8 cellular contexts compared by ENCODE assay signal in the genomic region with DNA sequence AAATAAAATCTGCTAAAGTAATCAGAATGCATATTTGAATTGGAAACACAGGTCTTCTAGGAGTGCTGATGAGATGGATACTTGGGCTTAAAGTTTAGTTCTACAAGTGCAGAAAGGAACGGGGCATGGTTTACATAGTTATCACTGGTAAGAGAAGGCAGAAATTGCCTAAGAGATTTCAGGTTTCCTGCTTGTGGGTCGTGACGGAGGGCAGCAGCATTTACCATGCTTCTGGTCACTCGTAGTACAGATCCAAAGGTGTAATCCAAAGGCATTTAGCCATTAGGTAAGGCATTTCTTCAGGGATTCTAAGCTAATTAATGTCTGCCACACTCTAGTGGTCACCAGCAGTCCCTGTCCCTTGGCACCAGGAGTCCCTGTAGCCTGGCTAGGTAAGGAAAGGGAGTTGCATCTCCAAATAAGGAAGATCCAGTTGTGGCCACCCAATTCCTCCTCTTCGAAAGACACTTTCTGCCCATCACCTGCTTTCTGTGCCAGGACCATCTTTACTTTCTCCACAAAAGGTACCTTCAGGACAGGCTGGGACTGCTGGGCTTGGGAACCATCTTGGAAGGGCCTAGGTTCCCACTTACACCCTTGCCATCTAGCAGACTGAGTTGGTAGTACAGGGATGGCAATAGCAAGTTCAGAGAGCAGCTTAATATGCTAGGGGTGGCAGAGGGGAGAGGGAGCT. TPM values are rescaled to one million over a fixed set of nuclear protein-coding genes. Genes with fewer than 3 reads are reported as not detected.
DNase-seq lines count a peak whose midpoint lies in the region; ATAC-seq, FAIRE-seq and TF ChIP-seq lines count a peak whose summit lies in the region.

No MANE protein-coding gene starts in this region.

- peak overlapping the region; percentile 92 for H3K27ac ChIP-seq in DOHH2 (ENCODE audit: low read depth, low read length)
- peak overlapping the region in 1 of 4 donors; percentile 96 for H3K27ac ChIP-seq in pancreas

- H4K20me1 ChIP-seq in DOHH2 (ENCODE audit: control insufficient read depth, insufficient read depth, low read depth, low read length): no peaks in the 10 kb centered on the region

- H3K79me2 ChIP-seq in DOHH2 (ENCODE audit: control insufficient read depth, low read length): peaks cover 28% of the 10 kb centered on the region

- H3K9me3 Mint-ChIP-seq in effector memory CD8-positive, alpha-beta T cell: no peaks in the 10 kb centered on the region

- intact Hi-C loops in pancreas (cut with DNase I): no loop called here

- no peak for ATAC-seq in effector memory CD8-positive, alpha-beta T cell (replicated peaks)
- ATAC-seq in pancreas (no peak), GM19467 (IDR thresholded peaks at IDR 0.05; ENCODE audit: unreplicated experiment) (no peak), HG03025 (IDR thresholded peaks at IDR 0.05; ENCODE audit: low FRiP score, unreplicated experiment) (no peak)

- DNase-seq in NT2/D1 (ENCODE audit: low read depth, low spot score): no peak
- no peak for DNase-seq in effector memory CD8-positive, alpha-beta T cell
- no peak for DNase-seq in pancreas
- no peak for DNase-seq in OCI-M2 (lab: John Stamatoyannopoulos, UW; ENCODE audit: unreplicated experiment)
- DNase-seq in AG08395 (ENCODE audit: low spot score): no peak

- H3K27me3 Mint-ChIP-seq in effector memory CD8-positive, alpha-beta T cell: no peaks in the 10 kb centered on the region

- peaks cover 11 to 15% of the 10 kb centered on the region in 2 donors for H3K4me1 Mint-ChIP-seq in effector memory CD8-positive, alpha-beta T cell (ENCODE audit: low read depth in 2 of 2)

- 54 to 64% methylated on average over 5 of the region's 5 CpGs for WGBS in pancreas, 2 donors

- H3K27me3 ChIP-seq in DOHH2 (ENCODE audit: control insufficient read depth, low read length): no peaks in the 10 kb centered on the region
- no peaks in the 10 kb centered on the region for H3K27me3 ChIP-seq in NT2/D1 (ENCODE audit: insufficient read depth, insufficient read length)
- no peaks in the 10 kb centered on the region for H3K27me3 ChIP-seq in pancreas

- H3K4me3 ChIP-seq in DOHH2 (ENCODE audit: low read length) (peak overlapping the region; percentile 90), NT2/D1 (ENCODE audit: insufficient read length, low read depth) (peak overlapping the region; percentile 3), pancreas (peak overlapping the region in 3 of 4 donors; percentile 94 to 99 (median 96))

- peak overlapping the region; percentile 93 to 97 for H3K27ac Mint-ChIP-seq in effector memory CD8-positive, alpha-beta T cell

- H3K36me3 ChIP-seq in DOHH2 (ENCODE audit: control insufficient read depth, low read length) (peaks cover 4% of the 10 kb centered on the region), NT2/D1 (ENCODE audit: insufficient read depth, insufficient read length, low read length) (no peaks in the 10 kb centered on the region), pancreas (no peaks in the 10 kb centered on the region)

- H3K9ac ChIP-seq in NT2/D1 (ENCODE audit: insufficient read length, low read depth): peak overlapping the region; percentile 53

- TF ChIP-seq CTCF in DOHH2 (IDR thresholded peaks at IDR 0.05; ENCODE audit: low read depth, low read length, poor library complexity, severe bottlenecking) (no peak), pancreas (IDR thresholded peaks at IDR 0.05) (no peak)

- peaks cover 16% of the 10 kb centered on the region for H3K36me3 Mint-ChIP-seq in effector memory CD8-positive, alpha-beta T cell (ENCODE audit: insufficient read depth)

- peak overlapping the region; percentile 88 to 93 for H3K4me3 Mint-ChIP-seq in effector memory CD8-positive, alpha-beta T cell

- peaks cover 24% of the 10 kb centered on the region for H3K4me1 ChIP-seq in DOHH2 (ENCODE audit: control insufficient read depth, low read length)
- H3K4me1 ChIP-seq in NT2/D1 (ENCODE audit: insufficient read depth, insufficient read length): peaks cover 8% of the 10 kb centered on the region
- H3K4me1 ChIP-seq in pancreas: peaks cover 0 to 9% (median 6%) of the 10 kb centered on the region in 3 donors

- H3K4me2 ChIP-seq in DOHH2 (ENCODE audit: low read length): peak overlapping the region; percentile 100

- H3K9me2 ChIP-seq in DOHH2 (replicated peaks; ENCODE audit: control insufficient read depth, low read length): no peaks in the 10 kb centered on the region

- H3K9me3 ChIP-seq in DOHH2 (ENCODE audit: control insufficient read depth, insufficient read depth, low read length) (no peaks in the 10 kb centered on the region), NT2/D1 (ENCODE audit: insufficient read depth, low read length) (no peaks in the 10 kb centered on the region), pancreas (no peaks in the 10 kb centered on the region)

- FAIRE-seq in pancreas (lab: Jason Lieb, UNC): no peak

- H3F3A ChIP-seq in DOHH2 (ENCODE audit: control insufficient read depth, insufficient read depth): peaks cover 5% of the 10 kb centered on the region; the same call in 1 of the 2 replicates

RNA-seq across cellular contexts. Expression of a gene that starts 1.5 kb away (rescaled TPM):
- 10 to 100 TPM in 2 of 6 donors, 1 to 10 TPM in 4; 6.3 to 13.2 (median 8.5) TPM for total RNA-seq in pancreas
- 10 to 100 TPM; 16.8 to 18.4 TPM for polyA plus RNA-seq in pancreas

RNA-seq across cellular contexts. Expression of a gene that starts 1.7 kb away (rescaled TPM):
- 10 to 100 TPM; 11.9 to 26.2 (median 14.7) TPM for total RNA-seq in pancreas
- 10 to 100 TPM; 27.5 to 29.5 TPM for polyA plus RNA-seq in pancreas

RNA-seq across cellular contexts. Expression of a gene that starts 51.4 kb away (rescaled TPM):
- total RNA-seq in pancreas: 1 to 10 TPM in 1 of 6 donors, under 1 TPM in 3, not detected in 2; 0.13 to 3.4 (median 0.31) TPM
- under 1 TPM in 1 of 2 donors, not detected in 1; 0.38 TPM for polyA plus RNA-seq in pancreas

RNA-seq across cellular contexts. Expression of a gene that starts 54.5 kb away (rescaled TPM):
- total RNA-seq in pancreas: 1 to 10 TPM; 4.4 to 7.0 (median 5.8) TPM
- 1 to 10 TPM; 2.7 to 9.6 TPM for polyA plus RNA-seq in pancreas

RNA-seq across cellular contexts. Expression of a gene that starts 54.8 kb away (rescaled TPM):
- 1 to 10 TPM in 1 of 6 donors, under 1 TPM in 5; 0.28 to 1.5 (median 0.92) TPM for total RNA-seq in pancreas
- polyA plus RNA-seq in pancreas: 1 to 10 TPM in 1 of 2 donors, under 1 TPM in 1; 0.49 to 1.5 TPM

Comparison
In these comparisons a context has a peak if more than half of its experiments do, and no peak if none do; other contexts are left out.
1. H3K4me3 ChIP-seq: peak in every context shown above with its lines; median percentile 96 in pancreas; 90 in DOHH2; 3 in NT2/D1.